11 cellular contexts compared by ENCODE assay signal in genomic region chr17:52157603-52158449, GRCh38. TPM values are rescaled to one million over a fixed set of nuclear protein-coding genes. Genes with fewer than 3 reads are reported as not detected.
DNase-seq lines count a peak whose midpoint lies in the region; ATAC-seq, FAIRE-seq and TF ChIP-seq lines count a peak whose summit lies in the region.
"Had no signal": no experiment of that assay in that cellular context is flagged by ENCODE, and none has a peak within 500 bp of the region (broad histone marks: within the 10 kb centered on the region; RNA-seq: fewer than 3 reads in every experiment).

No MANE protein-coding gene starts in this region.

- TF ChIP-seq POLR2A in GM12891 (IDR thresholded peaks at IDR 0.05; ENCODE audit: low read depth, low read length): no peak

- peak overlapping the region; percentile 2 for H3K4me3 ChIP-seq in epithelial cell of esophagus (ENCODE audit: low read length)
- H3K4me3 ChIP-seq in neuron (ENCODE audit: low read length): no peak overlapping the region

- peak overlapping the region; percentile 28 for H2AFZ ChIP-seq in neuron (ENCODE audit: low read depth, low read length)

- H3K4me1 ChIP-seq in neuron (ENCODE audit: insufficient read depth, low read length): no peaks in the 10 kb centered on the region

- peak; percentile 82 for DNase-seq in DMS 273 (lab: John Stamatoyannopoulos, UW; ENCODE audit: unreplicated experiment)
- DNase-seq in DMS 273 treated with DMSO at 0.1 percent for 48 hours (lab: John Stamatoyannopoulos, UW): no peak
- peak; percentile 75 for DNase-seq in NCI-H510A (lab: John Stamatoyannopoulos, UW)
- no peak for DNase-seq in epithelial cell of esophagus (ENCODE audit: low read depth)
- no peak for DNase-seq in GM12891 (ENCODE audit: insufficient read length, low spot score)
- DNase-seq: activated T-cell treated with anti-CD3 and anti-CD28 coated beads for 4 hours; DND-41; stimulated activated naive B cell treated with anti-CD40 and anti-IgM and Interleukin-4, amounts not matched to agents 10 μg/mL and 1 μg/mL and 100 μg/mL, for 72 hours had no signal

- no peaks in the 10 kb centered on the region for H3K36me3 ChIP-seq in neuron (ENCODE audit: insufficient read depth, low read length)

- ATAC-seq in GM21526 (IDR thresholded peaks at IDR 0.05; ENCODE audit: low FRiP score, unreplicated experiment): no peak
- ATAC-seq in HG03378 (IDR thresholded peaks at IDR 0.05; ENCODE audit: unreplicated experiment): no peak
- ATAC-seq: stimulated activated naive B cell treated with anti-CD40 and anti-IgM and Interleukin-4, amounts not matched to agents 10 μg/mL and 1 μg/mL and 100 μg/mL, for 72 hours had no signal

- no peaks in the 10 kb centered on the region for H3K9me3 ChIP-seq in neuron (ENCODE audit: low read length)

- no peak for TF ChIP-seq CTCF in epithelial cell of esophagus (IDR thresholded peaks at IDR 0.05; ENCODE audit: insufficient read depth, low read depth, low read length, missing control alignments)

- H3K27me3 ChIP-seq in neuron (ENCODE audit: insufficient read depth, low read length): peaks cover 69% of the 10 kb centered on the region

- no peak for FAIRE-seq in GM12891 (lab: Jason Lieb, UNC)

TF ChIP-seq in GM12891, 5 proteins besides CTCF, POLR2A, EP300 and RAD21:
- TF ChIP-seq SPI1 (IDR thresholded peaks at IDR 0.05; ENCODE audit: low read depth, low read length): no peak
- TF ChIP-seq POLR2AphosphoS5 (IDR thresholded peaks at IDR 0.05; ENCODE audit: low read depth, low read length): no peak
- TF ChIP-seq POU2F2 (IDR thresholded peaks at IDR 0.05; ENCODE audit: low read depth, low read length): no peak
- TF ChIP-seq TAF1 (IDR thresholded peaks at IDR 0.05; ENCODE audit: low read depth, low read length): no peak
- no peak for TF ChIP-seq PAX5 (IDR thresholded peaks at IDR 0.05; ENCODE audit: insufficient read depth, low read length, severe bottlenecking)

RNA-seq across cellular contexts. Expression of gene CA10, which starts 0.7 kb away (rescaled TPM):
- polyA plus RNA-seq in GM12891 (2012; ENCODE audit: low read depth, missing spikeins): not detected

Comparison
In these comparisons a context has a peak if more than half of its experiments do, and no peak if none do; other contexts are left out.
1. DNase-seq: peak in DMS 273 (single experiment) and NCI-H510A (single experiment); none in DMS 273 treated with DMSO at 0.1 percent for 48 hours (single experiment), epithelial cell of esophagus (single experiment) and GM12891 (single experiment).